ENCODE assay signal across 7 cellular contexts in genomic region chr11:88844956-88845355, GRCh38.
DNase-seq lines count a peak whose midpoint lies in the region; ATAC-seq and TF ChIP-seq lines count a peak whose summit lies in the region.
"Not testable (repeated sequence)": the region's sequence is repeated elsewhere in the genome, so short reads cannot be mapped to it uniquely, and the experiment has no call there.

No MANE protein-coding gene starts in this region.

- not testable (repeated sequence) for ATAC-seq in CD4-positive, CD25-positive, alpha-beta regulatory T cell (ENCODE audit: low read depth in 2 of 2); activated T-helper 17 cell treated with anti-CD3 and anti-CD28 coated beads, Interleukin-2, amount 50 U/mL, for 72 hours (replicated peaks)
- ATAC-seq in T-helper 17 cell = peak; percentile 50
- peak; percentile 45 for ATAC-seq in activated CD8-positive, alpha-beta T cell treated with anti-CD3 and anti-CD28 coated beads for 36 hours
- peak; percentile 39 to 50 for ATAC-seq in naive thymus-derived CD8-positive, alpha-beta T cell

- H3K9me3 Mint-ChIP-seq in CD4-positive, CD25-positive, alpha-beta regulatory T cell; activated CD8-positive, alpha-beta T cell treated with anti-CD3 and anti-CD28 coated beads for 36 hours; activated T-helper 17 cell treated with anti-CD3 and anti-CD28 coated beads, Interleukin-2, amount 50 U/mL, for 72 hours; activated naive CD8-positive, alpha-beta T cell treated with anti-CD3 and anti-CD28 coated beads for 36 hours: not testable (repeated sequence)
- H3K9me3 Mint-ChIP-seq in naive thymus-derived CD8-positive, alpha-beta T cell = peaks cover 0 to 13% (median 4%) of the 10 kb centered on the region in 9 donors

- intact Hi-C loops in activated CD8-positive, alpha-beta T cell treated with anti-CD3 and anti-CD28 coated beads for 36 hours (cut with micrococcal nuclease) = not testable (repeated sequence)

- H3K36me3 ChIP-seq in CD4-positive, CD25-positive, alpha-beta regulatory T cell (ENCODE audit: control insufficient read depth, insufficient read depth, low read length); KOPT-K1 (ENCODE audit: insufficient read depth, low read length): not testable (repeated sequence)

- H3K4me3 Mint-ChIP-seq in CD4-positive, CD25-positive, alpha-beta regulatory T cell = peak overlapping the region in 3 of 4 donors; percentile 36 to 62 (median 59)
- H3K4me3 Mint-ChIP-seq in T-helper 17 cell; activated CD8-positive, alpha-beta T cell treated with anti-CD3 and anti-CD28 coated beads for 36 hours; activated naive CD8-positive, alpha-beta T cell treated with anti-CD3 and anti-CD28 coated beads for 36 hours: not testable (repeated sequence)
- peak overlapping the region; percentile 39 for H3K4me3 Mint-ChIP-seq in activated T-helper 17 cell treated with anti-CD3 and anti-CD28 coated beads, Interleukin-2, amount 50 U/mL, for 72 hours
- peak overlapping the region; percentile 40 to 77 (median 65) for H3K4me3 Mint-ChIP-seq in naive thymus-derived CD8-positive, alpha-beta T cell

- H3K4me1 ChIP-seq in CD4-positive, CD25-positive, alpha-beta regulatory T cell (ENCODE audit: control insufficient read depth, insufficient read depth, low read length, poor library complexity, severe bottlenecking) = not testable (repeated sequence)

- H3K27ac ChIP-seq in CD4-positive, CD25-positive, alpha-beta regulatory T cell (ENCODE audit: insufficient read depth, low read length, poor library complexity, severe bottlenecking) = not testable (repeated sequence)
- H3K27ac ChIP-seq in KOPT-K1 (ENCODE audit: low read depth, low read length, poor library complexity, severe bottlenecking) = peak overlapping the region; percentile 68

- POLR2A ChIA-PET in activated CD8-positive, alpha-beta T cell treated with anti-CD3 and anti-CD28 coated beads for 36 hours (lab: Charles Lee); naive thymus-derived CD8-positive, alpha-beta T cell (lab: Charles Lee): not testable (repeated sequence)

- not testable (repeated sequence) for H3K9me3 ChIP-seq in CD4-positive, CD25-positive, alpha-beta regulatory T cell (ENCODE audit: control insufficient read depth in 2 of 2, low read length in 2 of 2); T-helper 17 cell (ENCODE audit: control insufficient read depth, low read length, poor library complexity, severe bottlenecking)
- H3K9me3 ChIP-seq in KOPT-K1 (ENCODE audit: insufficient read depth, low read length, poor library complexity, severe bottlenecking) = peaks cover 32% of the 10 kb centered on the region

- CTCF ChIA-PET in activated CD8-positive, alpha-beta T cell treated with anti-CD3 and anti-CD28 coated beads for 36 hours (lab: Charles Lee) = not testable (repeated sequence)

- H3K27ac Mint-ChIP-seq in CD4-positive, CD25-positive, alpha-beta regulatory T cell = peak overlapping the region; percentile 84 to 96 (median 85)
- peak overlapping the region; percentile 76 for H3K27ac Mint-ChIP-seq in T-helper 17 cell
- peak overlapping the region; percentile 84 for H3K27ac Mint-ChIP-seq in activated CD8-positive, alpha-beta T cell treated with anti-CD3 and anti-CD28 coated beads for 36 hours
- H3K27ac Mint-ChIP-seq in activated T-helper 17 cell treated with anti-CD3 and anti-CD28 coated beads, Interleukin-2, amount 50 U/mL, for 72 hours = not testable (repeated sequence)
- peak overlapping the region; percentile 83 for H3K27ac Mint-ChIP-seq in activated naive CD8-positive, alpha-beta T cell treated with anti-CD3 and anti-CD28 coated beads for 36 hours
- H3K27ac Mint-ChIP-seq in naive thymus-derived CD8-positive, alpha-beta T cell = peak overlapping the region; percentile 71 to 96 (median 88)

- TF ChIP-seq CTCF in activated CD8-positive, alpha-beta T cell treated with anti-CD3 and anti-CD28 coated beads for 36 hours (IDR thresholded peaks at IDR 0.05) = not testable (repeated sequence)

- not testable (repeated sequence) for H3K27me3 ChIP-seq in CD4-positive, CD25-positive, alpha-beta regulatory T cell (ENCODE audit: control insufficient read depth, insufficient read depth, low read length)

- H3K4me1 Mint-ChIP-seq in CD4-positive, CD25-positive, alpha-beta regulatory T cell = peaks cover 11 to 61% (median 24%) of the 10 kb centered on the region in 4 donors
- H3K4me1 Mint-ChIP-seq in T-helper 17 cell = peaks cover 25% of the 10 kb centered on the region
- H3K4me1 Mint-ChIP-seq in activated CD8-positive, alpha-beta T cell treated with anti-CD3 and anti-CD28 coated beads for 36 hours (ENCODE audit: low read depth) = peaks cover 49% of the 10 kb centered on the region
- H3K4me1 Mint-ChIP-seq in activated T-helper 17 cell treated with anti-CD3 and anti-CD28 coated beads, Interleukin-2, amount 50 U/mL, for 72 hours = peaks cover 20% of the 10 kb centered on the region
- H3K4me1 Mint-ChIP-seq in activated naive CD8-positive, alpha-beta T cell treated with anti-CD3 and anti-CD28 coated beads for 36 hours = peaks cover 32% of the 10 kb centered on the region
- H3K4me1 Mint-ChIP-seq in naive thymus-derived CD8-positive, alpha-beta T cell = peaks cover 28 to 57% (median 51%) of the 10 kb centered on the region in 4 donors

- H3K36me3 Mint-ChIP-seq in CD4-positive, CD25-positive, alpha-beta regulatory T cell; T-helper 17 cell (ENCODE audit: low read depth); activated CD8-positive, alpha-beta T cell treated with anti-CD3 and anti-CD28 coated beads for 36 hours (ENCODE audit: low read depth); activated T-helper 17 cell treated with anti-CD3 and anti-CD28 coated beads, Interleukin-2, amount 50 U/mL, for 72 hours (ENCODE audit: low read depth); activated naive CD8-positive, alpha-beta T cell treated with anti-CD3 and anti-CD28 coated beads for 36 hours; naive thymus-derived CD8-positive, alpha-beta T cell: not testable (repeated sequence)

- peak overlapping the region; percentile 26 for H3K4me3 ChIP-seq in CD4-positive, CD25-positive, alpha-beta regulatory T cell (ENCODE audit: low read depth, low read length)

- not testable (repeated sequence) for H3K27me3 Mint-ChIP-seq in CD4-positive, CD25-positive, alpha-beta regulatory T cell; T-helper 17 cell; activated CD8-positive, alpha-beta T cell treated with anti-CD3 and anti-CD28 coated beads for 36 hours; activated T-helper 17 cell treated with anti-CD3 and anti-CD28 coated beads, Interleukin-2, amount 50 U/mL, for 72 hours; activated naive CD8-positive, alpha-beta T cell treated with anti-CD3 and anti-CD28 coated beads for 36 hours; naive thymus-derived CD8-positive, alpha-beta T cell

- peak in 2 of 3 donors; percentile 56 to 66 for DNase-seq in CD4-positive, CD25-positive, alpha-beta regulatory T cell
- not testable (repeated sequence) for DNase-seq in T-helper 17 cell; activated naive CD8-positive, alpha-beta T cell treated with anti-CD3 and anti-CD28 coated beads for 36 hours
- DNase-seq in activated CD8-positive, alpha-beta T cell treated with anti-CD3 and anti-CD28 coated beads for 36 hours = peak; percentile 14
- DNase-seq in naive thymus-derived CD8-positive, alpha-beta T cell = peak in 7 of 10 donors; percentile 16 to 78 (median 64)
